Comparison of ENCODE assay signal across 1 cellular context in the genomic region with DNA sequence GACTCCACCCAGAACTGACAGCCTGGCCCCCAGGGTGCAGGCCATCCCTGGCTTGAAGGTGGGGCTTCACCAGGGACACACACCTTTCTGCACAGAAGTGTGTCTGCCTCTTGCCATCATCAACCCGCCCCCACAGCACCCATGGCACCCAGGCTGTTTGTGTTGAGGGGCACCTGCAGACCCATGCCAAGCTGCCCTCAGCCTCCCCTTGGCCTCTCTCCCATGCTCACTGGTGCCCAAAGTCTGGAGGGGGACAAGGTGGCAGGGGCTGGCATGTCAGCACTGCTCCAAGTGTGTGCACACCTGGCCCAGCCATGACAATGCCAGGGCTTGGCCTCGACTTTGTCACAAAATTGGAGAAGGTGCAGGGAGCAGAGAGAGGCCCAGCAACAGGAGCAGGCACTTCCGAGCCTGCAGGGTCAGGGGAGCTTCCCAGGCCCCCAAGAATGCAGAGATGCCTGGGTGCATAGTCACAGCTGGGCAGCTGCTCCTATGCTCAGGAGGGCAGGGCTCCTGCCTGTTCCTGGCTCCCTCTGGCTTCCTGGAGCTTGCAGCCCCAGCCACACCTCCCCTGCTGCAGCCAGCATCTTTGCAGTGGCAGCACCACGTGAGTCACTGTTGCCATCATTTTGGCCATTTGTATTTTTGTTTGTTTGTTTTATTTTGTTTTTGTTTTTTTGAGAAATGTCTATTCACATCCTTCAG.
TF ChIP-seq lines count a peak whose summit lies in the region.

No MANE protein-coding gene starts in this region.

TF ChIP-seq in HepG2, 621 proteins besides CTCF, POLR2A, EP300 and RAD21 (continued from another document):
- TF ChIP-seq, protein P1, sequence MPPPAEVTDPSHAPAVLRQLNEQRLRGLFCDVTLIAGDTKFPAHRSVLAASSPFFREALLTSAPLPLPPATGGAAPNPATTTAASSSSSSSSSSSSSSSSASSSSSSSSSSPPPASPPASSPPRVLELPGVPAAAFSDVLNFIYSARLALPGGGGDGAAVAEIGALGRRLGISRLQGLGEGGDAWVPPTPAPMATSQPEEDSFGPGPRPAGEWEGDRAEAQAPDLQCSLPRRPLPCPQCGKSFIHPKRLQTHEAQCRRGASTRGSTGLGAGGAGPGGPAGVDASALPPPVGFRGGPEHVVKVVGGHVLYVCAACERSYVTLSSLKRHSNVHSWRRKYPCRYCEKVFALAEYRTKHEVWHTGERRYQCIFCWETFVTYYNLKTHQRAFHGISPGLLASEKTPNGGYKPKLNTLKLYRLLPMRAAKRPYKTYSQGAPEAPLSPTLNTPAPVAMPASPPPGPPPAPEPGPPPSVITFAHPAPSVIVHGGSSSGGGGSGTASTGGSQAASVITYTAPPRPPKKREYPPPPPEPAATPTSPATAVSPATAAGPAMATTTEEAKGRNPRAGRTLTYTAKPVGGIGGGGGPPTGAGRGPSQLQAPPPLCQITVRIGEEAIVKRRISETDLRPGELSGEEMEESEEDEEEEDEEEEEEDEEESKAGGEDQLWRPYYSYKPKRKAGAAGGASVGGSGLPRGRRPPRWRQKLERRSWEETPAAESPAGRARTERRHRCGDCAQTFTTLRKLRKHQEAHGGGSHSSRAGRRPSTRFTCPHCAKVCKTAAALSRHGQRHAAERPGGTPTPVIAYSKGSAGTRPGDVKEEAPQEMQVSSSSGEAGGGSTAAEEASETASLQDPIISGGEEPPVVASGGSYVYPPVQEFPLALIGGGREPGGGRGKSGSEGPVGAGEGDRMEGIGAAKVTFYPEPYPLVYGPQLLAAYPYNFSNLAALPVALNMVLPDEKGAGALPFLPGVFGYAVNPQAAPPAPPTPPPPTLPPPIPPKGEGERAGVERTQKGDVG (CRISPR knock-in tag; IDR thresholded peaks at IDR 0.05; ENCODE audit: borderline replicate concordance), result no peak
- no peak for TF ChIP-seq ZBTB8A (CRISPR knock-in tag; IDR thresholded peaks at IDR 0.05; ENCODE audit: borderline replicate concordance, low read depth)
